22 cellular contexts compared by ENCODE assay signal in genomic region chr3:15666277-15666676, GRCh38.
"Had no signal": no experiment of that assay in that cellular context is flagged by ENCODE, and none has a peak within 500 bp of the region (broad histone marks: within the 10 kb centered on the region; RNA-seq: fewer than 3 reads in every experiment).

No MANE protein-coding gene starts in this region.

- DNase-seq: effector CD4-positive, alpha-beta T cell; endodermal cell; erythroblast; head of caudate nucleus; hippocampal formation; left colon; mammary epithelial cell; mucosa of descending colon; natural killer cell; posterior cingulate gyrus; right cardiac atrium; stimulated activated CD4-positive, alpha-beta T cell treated with anti-CD3 and anti-CD28 coated beads, Interleukin-15, amount 100 ng/mL, for 24 hours; stimulated activated CD4-positive, alpha-beta T cell treated with anti-CD3 and anti-CD28 coated beads, Interleukin-1b, Interleukin-23, amount 100 ng/mL, for 48 hours; stimulated activated CD4-positive, alpha-beta T cell treated with anti-CD3 and anti-CD28 coated beads, Interleukin-4, amount 100 ng/mL, for 24 hours; testis; upper lobe of right lung had no signal

- FAIRE-seq: endothelial cell of umbilical vein had no signal

- H3K27me3 ChIP-seq: foreskin keratinocyte, testis, tibial nerve, upper lobe of right lung, vagina had no signal

- H3K27ac ChIP-seq: coronary artery, foreskin keratinocyte, testis, tibial nerve, upper lobe of right lung, vagina had no signal

- H3K4me3 ChIP-seq: coronary artery, mucosa of descending colon, testis, tibial nerve, upper lobe of right lung, vagina had no signal

- ATAC-seq: left colon; mucosa of descending colon; natural killer cell; right cardiac atrium; stimulated activated memory B cell treated with anti-CD40 and anti-IgM and Interleukin-4, amounts not matched to agents 10 μg/mL and 1 μg/mL and 100 μg/mL, for 72 hours; upper lobe of right lung had no signal

- H3K4me1 ChIP-seq: foreskin keratinocyte, testis, tibial nerve, upper lobe of right lung, vagina had no signal

- H3K9me3 ChIP-seq: mucosa of descending colon, testis, tibial nerve, upper lobe of right lung, vagina had no signal
